20 cellular contexts compared by ENCODE assay signal in the genomic region with DNA sequence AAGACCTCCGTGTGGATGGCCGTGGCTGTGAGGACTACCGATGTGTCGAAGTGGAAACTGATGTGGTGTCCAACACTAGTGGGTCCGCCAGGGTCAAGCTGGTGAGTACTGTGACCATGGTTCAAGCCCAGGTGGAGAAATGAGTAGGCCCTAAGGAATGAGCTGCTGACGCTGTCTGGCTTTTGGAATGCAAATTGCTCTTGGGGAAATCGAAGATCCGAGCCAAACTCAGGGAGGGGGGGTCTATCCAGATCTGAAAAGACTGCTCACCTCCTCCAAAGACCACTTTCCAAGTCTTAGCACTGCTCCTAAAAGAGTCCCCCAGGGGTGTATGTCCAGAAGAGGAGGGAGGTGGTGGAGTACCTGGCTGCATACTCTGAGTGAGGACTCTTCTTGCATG.
"Had no signal": no experiment of that assay in that cellular context is flagged by ENCODE, and none has a peak within 500 bp of the region (broad histone marks: within the 10 kb centered on the region; RNA-seq: fewer than 3 reads in every experiment).

No MANE protein-coding gene starts in this region.

- H3K27me3 Mint-ChIP-seq: naive thymus-derived CD8-positive, alpha-beta T cell; stimulated activated naive B cell treated with anti-CD40 and anti-IgM and Interleukin-4, amounts not matched to agents 10 μg/mL and 1 μg/mL and 100 μg/mL, for 72 hours; stimulated activated naive CD8-positive, alpha-beta T cell treated with anti-CD3 and anti-CD28 coated beads, Interleukin-15, amount 100 ng/mL, for 72 hours had no signal

- ATAC-seq: gastroesophageal sphincter; left colon; mucosa of descending colon; naive thymus-derived CD8-positive, alpha-beta T cell; sciatic nerve; stimulated activated naive B cell treated with anti-CD40 and anti-IgM and Interleukin-4, amounts not matched to agents 10 μg/mL and 1 μg/mL and 100 μg/mL, for 72 hours; stimulated activated naive CD8-positive, alpha-beta T cell treated with anti-CD3 and anti-CD28 coated beads, Interleukin-15, amount 100 ng/mL, for 72 hours had no signal

- DNase-seq: cortex of kidney; effector memory CD4-positive, alpha-beta T cell; glutamatergic neuron; kidney; left colon; mammary epithelial cell; mucosa of descending colon; naive thymus-derived CD8-positive, alpha-beta T cell; psoas muscle; retina; stimulated activated CD4-positive, alpha-beta T cell treated with anti-CD3 and anti-CD28 coated beads, Interleukin-2, amount 100 ng/mL, for 24 hours; stimulated activated CD4-positive, alpha-beta T cell treated with anti-CD3 and anti-CD28 coated beads, Interleukin-4, amount 100 ng/mL, for 4 hours; stimulated activated naive B cell treated with anti-CD40 and anti-IgM and Interleukin-4, amounts not matched to agents 10 μg/mL and 1 μg/mL and 100 μg/mL, for 72 hours; stimulated activated naive CD8-positive, alpha-beta T cell treated with anti-CD3 and anti-CD28 coated beads, Interleukin-15, amount 100 ng/mL, for 72 hours had no signal

- H3K4me3 ChIP-seq: esophagus muscularis mucosa, gastroesophageal sphincter, mucosa of descending colon, psoas muscle, skin epidermis had no signal

- H3K27ac Mint-ChIP-seq: stimulated activated naive B cell treated with anti-CD40 and anti-IgM and Interleukin-4, amounts not matched to agents 10 μg/mL and 1 μg/mL and 100 μg/mL, for 72 hours; stimulated activated naive CD8-positive, alpha-beta T cell treated with anti-CD3 and anti-CD28 coated beads, Interleukin-15, amount 100 ng/mL, for 72 hours had no signal

- H3K9me3 ChIP-seq: esophagus muscularis mucosa, gastroesophageal sphincter, mucosa of descending colon, neutrophil, psoas muscle had no signal

- H3K4me3 Mint-ChIP-seq: naive thymus-derived CD8-positive, alpha-beta T cell; stimulated activated naive B cell treated with anti-CD40 and anti-IgM and Interleukin-4, amounts not matched to agents 10 μg/mL and 1 μg/mL and 100 μg/mL, for 72 hours; stimulated activated naive CD8-positive, alpha-beta T cell treated with anti-CD3 and anti-CD28 coated beads, Interleukin-15, amount 100 ng/mL, for 72 hours had no signal

- H3K27me3 ChIP-seq: esophagus muscularis mucosa, gastroesophageal sphincter, neutrophil had no signal

- H3K36me3 ChIP-seq: neutrophil had no signal

- H3K27ac ChIP-seq: epithelial cell of prostate, esophagus muscularis mucosa, gastroesophageal sphincter, neutrophil, psoas muscle had no signal
